33 cellular contexts compared by ENCODE assay signal in the genomic region with DNA sequence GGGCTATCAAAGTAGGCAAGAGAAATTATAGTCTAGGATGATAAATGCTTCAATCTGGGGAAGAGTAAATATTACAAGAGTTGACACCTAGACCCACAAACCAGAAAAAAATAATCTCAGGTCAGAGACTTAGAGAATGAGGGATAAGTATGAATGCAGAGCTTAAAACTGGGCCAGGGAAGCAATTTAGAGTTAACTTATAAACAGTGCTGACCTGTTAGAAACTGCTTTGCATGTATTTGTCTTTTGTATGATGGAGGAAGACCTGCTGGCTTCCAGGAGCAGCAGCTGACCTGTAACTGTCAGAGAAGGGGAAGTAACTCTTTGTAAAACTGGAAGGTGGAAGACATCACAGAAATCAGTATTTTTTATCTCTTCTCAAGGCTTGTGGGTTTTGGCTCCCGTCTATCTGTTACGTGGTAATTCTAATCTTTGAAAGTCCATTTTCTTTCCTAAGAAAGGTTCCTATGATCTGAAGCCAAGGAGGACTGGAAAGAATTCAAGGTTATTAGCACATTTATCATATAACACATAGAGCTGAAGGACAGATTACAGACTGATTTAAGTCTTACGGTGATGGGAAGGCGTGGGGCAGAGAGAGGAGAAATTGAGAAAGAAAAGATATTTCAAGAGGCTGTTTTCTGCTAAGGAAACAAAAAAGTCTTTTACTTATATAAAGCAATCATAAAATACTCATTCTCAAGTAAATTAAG.
"Had no signal": no experiment of that assay in that cellular context is flagged by ENCODE, and none has a peak within 500 bp of the region (broad histone marks: within the 10 kb centered on the region; RNA-seq: fewer than 3 reads in every experiment).

No MANE protein-coding gene starts in this region.

- FAIRE-seq: small intestine had no signal

- H3K27me3 ChIP-seq: cardiac muscle cell, gastroesophageal sphincter, neutrophil, ovary, sigmoid colon, suprapubic skin, tibial artery, upper lobe of right lung had no signal

- ATAC-seq: activated naive CD8-positive, alpha-beta T cell treated with anti-CD3 and anti-CD28 coated beads, Interleukin-2, amount 50 U/mL, for 24 hours; activated T-cell treated with anti-CD3 and anti-CD28 coated beads, Interleukin-2, amount 50 U/mL, for 4 hours; activated T-helper 17 cell treated with anti-CD3 and anti-CD28 coated beads, Interleukin-2, amount 50 U/mL, for 72 hours; effector memory CD8-positive, alpha-beta T cell; gastroesophageal sphincter; left lobe of liver; lower lobe of right lung; T-cell; upper lobe of right lung had no signal

- H3K36me3 Mint-ChIP-seq: activated naive CD4-positive, alpha-beta T cell treated with anti-CD3 and anti-CD28 coated beads, Interleukin-2, amount 50 U/mL, for 24 hours; brain; T-cell had no signal

- H3K4me3 ChIP-seq: cardiac muscle cell, coronary artery, gastroesophageal sphincter, lower lobe of right lung, ovary, prostate gland, sigmoid colon, suprapubic skin, tibial artery, upper lobe of right lung had no signal

- H3K9me3 ChIP-seq: neutrophil, ovary, prostate gland, suprapubic skin, upper lobe of right lung had no signal

- H3K4me1 Mint-ChIP-seq: activated CD4-positive, alpha-beta T cell treated with anti-CD3 and anti-CD28 coated beads, Interleukin-2, amount 10 ng/mL, durations not matched to agents 24 days and 14 days; activated naive CD4-positive, alpha-beta T cell treated with anti-CD3 and anti-CD28 coated beads, Interleukin-2, amount 50 U/mL, for 24 hours; activated naive CD8-positive, alpha-beta T cell treated with anti-CD3 and anti-CD28 coated beads, Interleukin-2, amount 50 U/mL, for 24 hours; activated T-helper 17 cell treated with anti-CD3 and anti-CD28 coated beads, Interleukin-2, amount 50 U/mL, for 72 hours; brain; nephron progenitor cell had no signal

- H3K27me3 Mint-ChIP-seq: activated CD4-positive, alpha-beta memory T cell treated with anti-CD3 and anti-CD28 coated beads for 36 hours; activated CD4-positive, alpha-beta T cell treated with anti-CD3 and anti-CD28 coated beads, Interleukin-2, amount 10 ng/mL, durations not matched to agents 24 days and 14 days; activated naive CD4-positive, alpha-beta T cell treated with anti-CD3 and anti-CD28 coated beads, Interleukin-2, amount 50 U/mL, for 24 hours; activated naive CD8-positive, alpha-beta T cell treated with anti-CD3 and anti-CD28 coated beads, Interleukin-2, amount 50 U/mL, for 24 hours; activated T-helper 17 cell treated with anti-CD3 and anti-CD28 coated beads, Interleukin-2, amount 50 U/mL, for 72 hours; brain; effector memory CD8-positive, alpha-beta T cell; T-cell had no signal

- H3K4me1 ChIP-seq: gastroesophageal sphincter, lower lobe of right lung, prostate gland, sigmoid colon, suprapubic skin, tibial artery, upper lobe of right lung had no signal

- H3K4me3 Mint-ChIP-seq: activated CD4-positive, alpha-beta memory T cell treated with anti-CD3 and anti-CD28 coated beads for 36 hours; activated CD4-positive, alpha-beta T cell treated with anti-CD3 and anti-CD28 coated beads, Interleukin-2, amount 10 ng/mL, durations not matched to agents 24 days and 14 days; activated naive CD4-positive, alpha-beta T cell treated with anti-CD3 and anti-CD28 coated beads, Interleukin-2, amount 50 U/mL, for 24 hours; activated naive CD8-positive, alpha-beta T cell treated with anti-CD3 and anti-CD28 coated beads, Interleukin-2, amount 50 U/mL, for 24 hours; activated T-cell treated with anti-CD3 and anti-CD28 coated beads, Interleukin-2, amount 50 U/mL, for 4 hours; activated T-helper 17 cell treated with anti-CD3 and anti-CD28 coated beads, Interleukin-2, amount 50 U/mL, for 72 hours; brain; effector memory CD8-positive, alpha-beta T cell; nephron progenitor cell; T-cell; T-helper 2 cell treated with Interferon-gamma antibody and Interleukin-4, amounts not matched to agents 5 μg/mL and 100 μg/mL, for 36 hours had no signal

- H3K27ac Mint-ChIP-seq: activated CD4-positive, alpha-beta memory T cell treated with anti-CD3 and anti-CD28 coated beads for 36 hours; activated CD4-positive, alpha-beta T cell treated with anti-CD3 and anti-CD28 coated beads, Interleukin-2, amount 10 ng/mL, durations not matched to agents 24 days and 14 days; activated naive CD4-positive, alpha-beta T cell treated with anti-CD3 and anti-CD28 coated beads, Interleukin-2, amount 50 U/mL, for 24 hours; activated naive CD8-positive, alpha-beta T cell treated with anti-CD3 and anti-CD28 coated beads, Interleukin-2, amount 50 U/mL, for 24 hours; activated T-helper 17 cell treated with anti-CD3 and anti-CD28 coated beads, Interleukin-2, amount 50 U/mL, for 72 hours; brain; effector memory CD8-positive, alpha-beta T cell; nephron progenitor cell; T-cell; T-helper 2 cell treated with Interferon-gamma antibody and Interleukin-4, amounts not matched to agents 5 μg/mL and 100 μg/mL, for 36 hours had no signal

- H3K36me3 ChIP-seq: cardiac muscle cell, gastroesophageal sphincter, lower lobe of right lung, neutrophil, ovary, prostate gland, sigmoid colon, suprapubic skin, tibial artery, upper lobe of right lung, WERI-Rb-1 had no signal

- H3K27ac ChIP-seq: cardiac muscle cell, coronary artery, gastroesophageal sphincter, lower lobe of right lung, neutrophil, ovary, prostate gland, sigmoid colon, suprapubic skin, tibial artery, upper lobe of right lung, WERI-Rb-1 had no signal

- DNase-seq: activated CD4-positive, alpha-beta memory T cell treated with anti-CD3 and anti-CD28 coated beads for 36 hours; activated CD4-positive, alpha-beta T cell treated with anti-CD3 and anti-CD28 coated beads, Interleukin-2, amount 10 ng/mL, durations not matched to agents 24 days and 14 days; activated CD4-positive, CD25-positive, alpha-beta regulatory T cell treated with anti-CD3 and anti-CD28 coated beads, Interleukin-2, amount 50 U/mL, for 72 hours; activated gamma-delta T cell treated with Interleukin-2 at 50 U/mL for 16 hours; activated naive CD8-positive, alpha-beta T cell treated with anti-CD3 and anti-CD28 coated beads, Interleukin-2, amount 50 U/mL, for 24 hours; activated T-cell treated with anti-CD3 and anti-CD28 coated beads, Interleukin-2, amount 50 U/mL, for 4 hours; anterior cingulate cortex; effector memory CD8-positive, alpha-beta T cell; erythroblast; hippocampal formation; lower lobe of right lung; nephron progenitor cell; ovary; retina; sigmoid colon; small intestine; stimulated activated CD4-positive, alpha-beta T cell treated with anti-CD3 and anti-CD28 coated beads, Interleukin-1b, Interleukin-23, amount 100 ng/mL, for 48 hours; stimulated activated naive CD4-positive, alpha-beta T cell; T-cell; tibial artery; upper lobe of right lung; WERI-Rb-1 had no signal

- H3K9me3 Mint-ChIP-seq: T-helper 2 cell treated with Interferon-gamma antibody and Interleukin-4, amounts not matched to agents 5 μg/mL and 100 μg/mL, for 36 hours had no signal
